17 cellular contexts compared by ENCODE assay signal in the genomic region with DNA sequence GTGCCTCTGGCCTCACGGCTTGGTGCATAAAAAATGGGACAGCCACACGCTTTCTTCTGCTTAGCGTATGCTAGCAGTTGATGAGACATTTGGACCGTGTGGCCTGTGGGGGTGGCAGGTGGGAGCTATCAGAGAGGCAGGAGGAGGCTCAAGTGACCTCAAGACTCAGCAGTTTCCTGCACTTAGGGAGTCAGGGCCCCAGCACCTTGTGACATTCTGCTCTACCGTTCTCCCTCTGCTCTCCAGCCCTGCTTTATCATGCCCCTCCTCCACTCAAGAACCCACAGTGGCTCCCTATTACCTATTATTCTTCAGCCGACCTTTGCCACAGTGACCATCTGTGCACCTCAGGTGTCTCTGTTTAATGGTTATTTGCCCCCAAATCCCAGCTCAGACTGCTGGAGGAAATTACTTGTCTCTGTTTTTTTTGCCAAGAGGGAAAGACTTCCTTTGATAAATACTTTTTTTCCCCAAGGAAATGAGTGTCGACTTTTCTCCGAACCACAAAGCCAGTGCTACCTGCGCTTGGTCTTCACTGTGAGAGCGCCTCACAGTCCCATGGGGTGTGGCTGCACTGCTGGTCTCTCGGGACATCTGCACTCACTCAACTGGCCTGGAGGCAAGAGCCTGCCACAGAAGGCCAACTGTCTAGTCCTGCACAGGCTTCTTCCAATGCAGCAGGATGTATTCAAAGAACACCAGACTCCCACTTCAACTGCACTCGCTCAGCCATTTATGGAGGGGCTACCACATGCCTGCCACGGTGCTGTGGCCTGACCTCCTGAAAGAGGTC. TPM values are rescaled to one million over a fixed set of nuclear protein-coding genes. Genes with fewer than 3 reads are reported as not detected.
"Had no signal": no experiment of that assay in that cellular context is flagged by ENCODE, and none has a peak within 500 bp of the region (broad histone marks: within the 10 kb centered on the region; RNA-seq: fewer than 3 reads in every experiment).

No MANE protein-coding gene starts in this region.

- H3K27me3 Mint-ChIP-seq: activated CD4-positive, alpha-beta T cell treated with anti-CD3 and anti-CD28 coated beads, Interleukin-2, amount 10 ng/mL, durations not matched to agents 7 days and 5 days had no signal

- H3K27ac ChIP-seq: gastroesophageal sphincter, left lung, testis had no signal

- H3K4me3 ChIP-seq: gastroesophageal sphincter, left lung, mucosa of descending colon, stomach, testis had no signal

- DNase-seq: activated CD4-positive, alpha-beta T cell treated with anti-CD3 and anti-CD28 coated beads, Interleukin-2, amount 10 ng/mL, durations not matched to agents 7 days and 5 days; activated CD4-positive, CD25-positive, alpha-beta regulatory T cell; activated CD8-positive, alpha-beta memory T cell treated with anti-CD3 and anti-CD28 coated beads, Interleukin-2, amount 50 U/mL, for 48 hours; activated T-cell treated with anti-CD3 and anti-CD28 coated beads, Interleukin-2, amount 50 U/mL, for 72 hours; aorta; cortex of kidney; effector memory CD4-positive, alpha-beta T cell; left lung; mucosa of descending colon; naive thymus-derived CD8-positive, alpha-beta T cell; retina; stimulated activated CD4-positive, alpha-beta T cell treated with anti-CD3 and anti-CD28 coated beads, Interleukin-12 subunit alpha, Interleukin-12 subunit beta, amount 100 ng/mL, for 4 hours; stimulated activated CD4-positive, alpha-beta T cell treated with anti-CD3 and anti-CD28 coated beads, Interleukin-2, amount 100 ng/mL, for 24 hours; stomach; testis had no signal

- ATAC-seq: activated T-cell treated with anti-CD3 and anti-CD28 coated beads, Interleukin-2, amount 50 U/mL, for 72 hours; gastroesophageal sphincter; naive thymus-derived CD8-positive, alpha-beta T cell had no signal

- H3K27ac Mint-ChIP-seq: activated CD4-positive, alpha-beta T cell treated with anti-CD3 and anti-CD28 coated beads, Interleukin-2, amount 10 ng/mL, durations not matched to agents 7 days and 5 days; activated T-cell treated with anti-CD3 and anti-CD28 coated beads, Interleukin-2, amount 50 U/mL, for 72 hours had no signal

- H3K36me3 ChIP-seq: gastroesophageal sphincter, left lung, stomach had no signal

- H3K4me1 Mint-ChIP-seq: activated CD4-positive, alpha-beta T cell treated with anti-CD3 and anti-CD28 coated beads, Interleukin-2, amount 10 ng/mL, durations not matched to agents 7 days and 5 days; naive thymus-derived CD8-positive, alpha-beta T cell had no signal

- H3K9me3 ChIP-seq: gastroesophageal sphincter, left lung, mucosa of descending colon, stomach, testis had no signal

- H3K36me3 Mint-ChIP-seq: naive thymus-derived CD8-positive, alpha-beta T cell had no signal

- H3K4me1 ChIP-seq: gastroesophageal sphincter had no signal

- H3K4me3 Mint-ChIP-seq: activated CD4-positive, alpha-beta T cell treated with anti-CD3 and anti-CD28 coated beads, Interleukin-2, amount 10 ng/mL, durations not matched to agents 7 days and 5 days; activated T-cell treated with anti-CD3 and anti-CD28 coated beads, Interleukin-2, amount 50 U/mL, for 72 hours; naive thymus-derived CD8-positive, alpha-beta T cell had no signal

- H3K27me3 ChIP-seq: left lung, testis had no signal

- H3K9me3 Mint-ChIP-seq: activated CD4-positive, alpha-beta T cell treated with anti-CD3 and anti-CD28 coated beads, Interleukin-2, amount 10 ng/mL, durations not matched to agents 7 days and 5 days; activated T-cell treated with anti-CD3 and anti-CD28 coated beads, Interleukin-2, amount 50 U/mL, for 72 hours; naive thymus-derived CD8-positive, alpha-beta T cell had no signal

RNA-seq across cellular contexts. Expression of gene CGNL1, which starts 40.8 kb away (rescaled TPM):
- total RNA-seq: activated CD4-positive, alpha-beta T cell treated with anti-CD3 and anti-CD28 coated beads, Interleukin-2, amount 10 ng/mL, durations not matched to agents 7 days and 5 days; activated T-cell treated with anti-CD3 and anti-CD28 coated beads, Interleukin-2, amount 50 U/mL, for 72 hours; naive thymus-derived CD8-positive, alpha-beta T cell; T-helper 2 cell treated with Interferon-gamma antibody and Interleukin-4, amounts not matched to agents 100 ng/mL and 5 ng/mL, for 36 hours had no signal
- polyA plus RNA-seq: naive thymus-derived CD8-positive, alpha-beta T cell had no signal
